In the genomic region with DNA sequence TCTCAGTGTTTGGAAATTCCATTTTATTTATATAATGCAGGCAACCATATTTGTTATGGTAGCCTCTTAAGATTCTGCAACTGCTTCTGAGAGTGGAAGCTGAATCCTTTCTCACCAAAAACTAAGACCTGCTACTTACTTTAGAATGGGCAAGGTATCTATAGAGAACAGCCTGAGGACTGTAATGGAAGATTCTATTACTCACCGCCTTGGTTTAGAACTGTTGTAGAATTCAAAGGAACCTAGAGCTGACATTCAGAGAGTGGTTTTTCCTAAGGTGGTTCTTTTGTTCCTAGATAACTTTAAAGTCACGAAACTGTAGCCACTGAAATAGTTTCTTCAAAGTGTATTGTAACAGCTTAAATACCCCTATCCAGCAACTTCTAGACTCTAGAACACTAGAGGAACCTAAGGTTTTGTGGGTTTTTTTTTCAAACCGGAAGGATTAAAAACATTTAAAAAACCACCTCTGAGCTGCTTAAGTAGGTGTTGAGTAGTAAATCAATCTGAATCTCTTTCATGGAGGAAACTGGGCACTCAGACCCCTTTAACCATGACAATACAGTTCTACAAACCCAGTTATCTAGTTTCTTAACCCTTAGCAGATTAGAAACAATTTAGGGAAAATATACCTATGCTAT, we compare ENCODE assay signal across 18 cellular contexts. TPM values are rescaled to one million over a fixed set of nuclear protein-coding genes. Genes with fewer than 3 reads are reported as not detected.
DNase-seq lines count a peak whose midpoint lies in the region; ATAC-seq and TF ChIP-seq lines count a peak whose summit lies in the region.
"Had no signal": no experiment of that assay in that cellular context is flagged by ENCODE, and none has a peak within 500 bp of the region (broad histone marks: within the 10 kb centered on the region; RNA-seq: fewer than 3 reads in every experiment).

No MANE protein-coding gene starts in this region.

- 67 to 89% methylated on average over 3 of the region's 3 CpGs for whole genome bisulfite sequencing in upper lobe of left lung, 2 donors

- no peaks in the 10 kb centered on the region for H3K9me3 ChIP-seq in CD4-positive, CD25-positive, alpha-beta regulatory T cell (ENCODE audit: control insufficient read depth in 2 of 2, low read length in 2 of 2)
- no peaks in the 10 kb centered on the region for H3K9me3 ChIP-seq in CD8-positive, alpha-beta memory T cell (ENCODE audit: low read length)
- no peaks in the 10 kb centered on the region for H3K9me3 ChIP-seq in upper lobe of left lung
- H3K9me3 ChIP-seq: suprapubic skin had no signal

- TF ChIP-seq POLR2A in upper lobe of left lung (IDR thresholded peaks at IDR 0.05) = no peak

- CTCF ChIA-PET in CD8-positive, alpha-beta memory T cell (lab: Charles Lee) = interaction anchor here (1.3 to 2.3 kb wide), 2 partner anchors 13 to 21 kb away, joined by 6 read pairs; no protein-coding TSS in a partner anchor
- CTCF ChIA-PET in activated CD4-positive, alpha-beta memory T cell treated with anti-CD3 and anti-CD28 coated beads, Interleukin-2, amount 10 ng/mL, durations not matched to agents 7 days and 5 days (lab: Charles Lee) = interaction anchor here (0.9 to 14.1 kb wide), 3 partner anchors 14 to 21 kb away, joined by 3 to 125 read pairs (median 6); no protein-coding TSS in a partner anchor

- no peak for ATAC-seq in CD4-positive, CD25-positive, alpha-beta regulatory T cell (ENCODE audit: low read depth in 2 of 2)
- ATAC-seq in effector memory CD8-positive, alpha-beta T cell (replicated peaks) = no peak
- ATAC-seq in upper lobe of left lung (ENCODE audit: low FRiP score in 2 of 2) = no peak
- ATAC-seq: HCT116 had no signal

- H3K4me3 Mint-ChIP-seq in CD4-positive, CD25-positive, alpha-beta regulatory T cell = peak overlapping the region; percentile 68 to 80 (median 72)
- peak overlapping the region in 5 of 7 donors; percentile 17 to 66 (median 54) for H3K4me3 Mint-ChIP-seq in CD8-positive, alpha-beta memory T cell
- H3K4me3 Mint-ChIP-seq in activated CD4-positive, alpha-beta memory T cell treated with anti-CD3 and anti-CD28 coated beads, Interleukin-2, amount 10 ng/mL, durations not matched to agents 7 days and 5 days = no peak overlapping the region
- H3K4me3 Mint-ChIP-seq in effector memory CD8-positive, alpha-beta T cell = peak overlapping the region in 1 of 2 donors; percentile 38
- no peak overlapping the region for H3K4me3 Mint-ChIP-seq in endothelial cell (ENCODE audit: unreplicated experiment)

- TF ChIP-seq CTCF in endothelial cell (IDR thresholded peaks at IDR 0.05; ENCODE audit: unreplicated experiment) = no peak
- TF ChIP-seq CTCF in upper lobe of left lung (IDR thresholded peaks at IDR 0.05) = no peak

- H3K27me3 Mint-ChIP-seq in CD4-positive, CD25-positive, alpha-beta regulatory T cell = no peaks in the 10 kb centered on the region
- no peaks in the 10 kb centered on the region for H3K27me3 Mint-ChIP-seq in CD8-positive, alpha-beta memory T cell
- H3K27me3 Mint-ChIP-seq in activated CD4-positive, alpha-beta memory T cell treated with anti-CD3 and anti-CD28 coated beads, Interleukin-2, amount 10 ng/mL, durations not matched to agents 7 days and 5 days = no peaks in the 10 kb centered on the region
- no peaks in the 10 kb centered on the region for H3K27me3 Mint-ChIP-seq in effector memory CD8-positive, alpha-beta T cell
- H3K27me3 Mint-ChIP-seq in endothelial cell (ENCODE audit: unreplicated experiment) = peaks cover 5% of the 10 kb centered on the region
- H3K27me3 Mint-ChIP-seq: naive B cell had no signal

- H3K27me3 ChIP-seq in CD4-positive, CD25-positive, alpha-beta regulatory T cell (ENCODE audit: control insufficient read depth, insufficient read depth, low read length) = no peaks in the 10 kb centered on the region
- no peaks in the 10 kb centered on the region for H3K27me3 ChIP-seq in CD8-positive, alpha-beta memory T cell (ENCODE audit: insufficient read depth, low read length, poor library complexity, severe bottlenecking)
- H3K27me3 ChIP-seq in upper lobe of left lung = no peaks in the 10 kb centered on the region
- H3K27me3 ChIP-seq: suprapubic skin had no signal

- H3K36me3 ChIP-seq in CD4-positive, CD25-positive, alpha-beta regulatory T cell (ENCODE audit: control insufficient read depth, insufficient read depth, low read length) = peaks cover 29% of the 10 kb centered on the region
- peaks cover 18% of the 10 kb centered on the region for H3K36me3 ChIP-seq in CD8-positive, alpha-beta memory T cell (ENCODE audit: insufficient read depth, low read length)
- H3K36me3 ChIP-seq in upper lobe of left lung = peaks cover 0 to 16% (median 2%) of the 10 kb centered on the region in 4 donors

- peak overlapping the region; percentile 32 to 71 (median 69) for H3K27ac Mint-ChIP-seq in CD4-positive, CD25-positive, alpha-beta regulatory T cell
- H3K27ac Mint-ChIP-seq in CD8-positive, alpha-beta memory T cell = peak overlapping the region; percentile 16 to 84 (median 70)
- H3K27ac Mint-ChIP-seq in activated CD4-positive, alpha-beta memory T cell treated with anti-CD3 and anti-CD28 coated beads, Interleukin-2, amount 10 ng/mL, durations not matched to agents 7 days and 5 days = peak overlapping the region; percentile 85
- peak overlapping the region; percentile 73 to 86 for H3K27ac Mint-ChIP-seq in effector memory CD8-positive, alpha-beta T cell
- no peak overlapping the region for H3K27ac Mint-ChIP-seq in endothelial cell (ENCODE audit: unreplicated experiment)
- H3K27ac Mint-ChIP-seq: naive B cell had no signal

- peaks cover 28 to 82% (median 68%) of the 10 kb centered on the region in 4 donors for H3K4me1 Mint-ChIP-seq in CD4-positive, CD25-positive, alpha-beta regulatory T cell
- peaks cover 66 to 78% (median 77%) of the 10 kb centered on the region in 3 donors for H3K4me1 Mint-ChIP-seq in CD8-positive, alpha-beta memory T cell
- H3K4me1 Mint-ChIP-seq in activated CD4-positive, alpha-beta memory T cell treated with anti-CD3 and anti-CD28 coated beads, Interleukin-2, amount 10 ng/mL, durations not matched to agents 7 days and 5 days = peaks cover 59% of the 10 kb centered on the region
- H3K4me1 Mint-ChIP-seq in effector memory CD8-positive, alpha-beta T cell (ENCODE audit: low read depth in 2 of 2) = peaks cover 42 to 45% of the 10 kb centered on the region in 2 donors
- H3K4me1 Mint-ChIP-seq in endothelial cell (ENCODE audit: unreplicated experiment) = peaks cover 22% of the 10 kb centered on the region

- peaks cover 53% of the 10 kb centered on the region for H3K4me1 ChIP-seq in CD4-positive, CD25-positive, alpha-beta regulatory T cell (ENCODE audit: control insufficient read depth, insufficient read depth, low read length, poor library complexity, severe bottlenecking)
- H3K4me1 ChIP-seq in CD8-positive, alpha-beta memory T cell (ENCODE audit: insufficient read depth, low read length) = peaks cover 50% of the 10 kb centered on the region
- H3K4me1 ChIP-seq in upper lobe of left lung = peaks cover 10 to 27% (median 12%) of the 10 kb centered on the region in 4 donors

- no peaks in the 10 kb centered on the region for H3K9me3 Mint-ChIP-seq in CD4-positive, CD25-positive, alpha-beta regulatory T cell
- no peaks in the 10 kb centered on the region for H3K9me3 Mint-ChIP-seq in CD8-positive, alpha-beta memory T cell
- no peaks in the 10 kb centered on the region for H3K9me3 Mint-ChIP-seq in activated CD4-positive, alpha-beta memory T cell treated with anti-CD3 and anti-CD28 coated beads, Interleukin-2, amount 10 ng/mL, durations not matched to agents 7 days and 5 days
- H3K9me3 Mint-ChIP-seq in effector memory CD8-positive, alpha-beta T cell = no peaks in the 10 kb centered on the region
- H3K9me3 Mint-ChIP-seq in endothelial cell (ENCODE audit: unreplicated experiment) = no peaks in the 10 kb centered on the region

- peak overlapping the region; percentile 56 for H3K27ac ChIP-seq in CD4-positive, CD25-positive, alpha-beta regulatory T cell (ENCODE audit: insufficient read depth, low read length, poor library complexity, severe bottlenecking)
- H3K27ac ChIP-seq in CD8-positive, alpha-beta memory T cell (ENCODE audit: low read depth, low read length) = no peak overlapping the region
- H3K27ac ChIP-seq in upper lobe of left lung = no peak overlapping the region
- H3K27ac ChIP-seq in caudate nucleus (ENCODE audit: low read depth, low read length) = no peak overlapping the region
- H3K27ac ChIP-seq: suprapubic skin, VCaP had no signal

- DNase-seq in CD4-positive, CD25-positive, alpha-beta regulatory T cell = peak in 2 of 3 donors; percentile 49 to 70
- DNase-seq in CD8-positive, alpha-beta memory T cell = peak in 2 of 5 donors; percentile 27 to 61
- DNase-seq in activated CD4-positive, alpha-beta memory T cell treated with anti-CD3 and anti-CD28 coated beads, Interleukin-2, amount 10 ng/mL, durations not matched to agents 7 days and 5 days = no peak
- DNase-seq in effector memory CD8-positive, alpha-beta T cell = no peak
- DNase-seq in endothelial cell (ENCODE audit: low spot score) (no peak), upper lobe of left lung (no peak), GDM1 (lab: John Stamatoyannopoulos, UW) (no peak), caudate nucleus (lab: John Stamatoyannopoulos, UW) (no peak)
- DNase-seq: islet precursor cell; naive B cell; NCI-H1048; NCI-H2081; NCI-H510A treated with DMSO at 0.1 percent for 48 hours; Right ventricle myocardium superior; stimulated activated CD4-positive, alpha-beta T cell treated with anti-CD3 and anti-CD28 coated beads, Interleukin-4, amount 100 ng/mL, for 1 hour had no signal

- POLR2A ChIA-PET in CD8-positive, alpha-beta memory T cell (lab: Charles Lee) = no interaction called here
- POLR2A ChIA-PET in activated CD4-positive, alpha-beta memory T cell treated with anti-CD3 and anti-CD28 coated beads, Interleukin-2, amount 10 ng/mL, durations not matched to agents 7 days and 5 days (lab: Charles Lee) = interaction anchor here (0.8 to 3.1 kb wide), 4 partner anchors 13 to 798 kb away, joined by 3 to 17 read pairs (median 4); a partner anchor contains a TSS

- H3K4me3 ChIP-seq in CD4-positive, CD25-positive, alpha-beta regulatory T cell (ENCODE audit: low read depth, low read length) = peak overlapping the region; percentile 61
- H3K4me3 ChIP-seq in CD8-positive, alpha-beta memory T cell (ENCODE audit: low read length) = peak overlapping the region; percentile 10
- H3K4me3 ChIP-seq in upper lobe of left lung = no peak overlapping the region
- H3K4me3 ChIP-seq: suprapubic skin had no signal

- no peak for TF ChIP-seq EP300 in upper lobe of left lung (IDR thresholded peaks at IDR 0.05)

- H3K36me3 Mint-ChIP-seq in CD4-positive, CD25-positive, alpha-beta regulatory T cell = peaks cover 39% of the 10 kb centered on the region
- H3K36me3 Mint-ChIP-seq in CD8-positive, alpha-beta memory T cell = peaks cover 6 to 55% (median 12%) of the 10 kb centered on the region in 3 donors
- H3K36me3 Mint-ChIP-seq in activated CD4-positive, alpha-beta memory T cell treated with anti-CD3 and anti-CD28 coated beads, Interleukin-2, amount 10 ng/mL, durations not matched to agents 7 days and 5 days (ENCODE audit: low read depth) = peaks cover 71% of the 10 kb centered on the region
- peaks cover 56% of the 10 kb centered on the region for H3K36me3 Mint-ChIP-seq in effector memory CD8-positive, alpha-beta T cell (ENCODE audit: insufficient read depth)
- peaks cover 43% of the 10 kb centered on the region for H3K36me3 Mint-ChIP-seq in endothelial cell (ENCODE audit: low read depth, unreplicated experiment)

RNA-seq across cellular contexts. Expression of a gene that starts 4.2 kb away (rescaled TPM):
- total RNA-seq in CD4-positive, CD25-positive, alpha-beta regulatory T cell = 59.4 TPM
- 10 to 100 TPM; 36.3 to 45.0 (median 43.6) TPM for polyA plus RNA-seq in CD4-positive, CD25-positive, alpha-beta regulatory T cell
- 10 to 100 TPM; 82.2 to 84.2 TPM for total RNA-seq in CD8-positive, alpha-beta memory T cell
- polyA plus RNA-seq in CD8-positive, alpha-beta memory T cell = 38.7 TPM
- total RNA-seq in activated CD4-positive, alpha-beta memory T cell treated with anti-CD3 and anti-CD28 coated beads, Interleukin-2, amount 10 ng/mL, durations not matched to agents 7 days and 5 days = 10 to 100 TPM; 78.0 to 82.1 TPM
- total RNA-seq in endothelial cell (ENCODE audit: unreplicated experiment) = 34.9 TPM
- total RNA-seq in upper lobe of left lung = 10 to 100 TPM in 4 of 6 donors, 1 to 10 TPM in 2; 6.4 to 33.5 (median 13.5) TPM

RNA-seq across cellular contexts. Expression of a gene that starts 5.4 kb away (rescaled TPM):
- 0.84 TPM for total RNA-seq in CD4-positive, CD25-positive, alpha-beta regulatory T cell
- polyA plus RNA-seq in CD4-positive, CD25-positive, alpha-beta regulatory T cell = 1 to 10 TPM; 1.3 to 2.9 (median 1.8) TPM
- 10 to 100 TPM in 1 of 2 experiments, 1 to 10 TPM in 1; 9.8 to 12.1 TPM for total RNA-seq in CD8-positive, alpha-beta memory T cell
- 2.0 TPM for polyA plus RNA-seq in CD8-positive, alpha-beta memory T cell
- total RNA-seq in activated CD4-positive, alpha-beta memory T cell treated with anti-CD3 and anti-CD28 coated beads, Interleukin-2, amount 10 ng/mL, durations not matched to agents 7 days and 5 days = 1 to 10 TPM; 9.6 to 9.9 TPM
- total RNA-seq in endothelial cell (ENCODE audit: unreplicated experiment) = 15.2 TPM
- 1 to 10 TPM; 1.9 to 9.4 (median 4.6) TPM for total RNA-seq in upper lobe of left lung

Comparison
In these comparisons a context has a peak if more than half of its experiments do, and no peak if none do; other contexts are left out.
1. DNase-seq: peak in CD4-positive, CD25-positive, alpha-beta regulatory T cell (2 of 3); none in activated CD4-positive, alpha-beta memory T cell treated with anti-CD3 and anti-CD28 coated beads, Interleukin-2, amount 10 ng/mL, durations not matched to agents 7 days and 5 days (single experiment), effector memory CD8-positive, alpha-beta T cell (0 of 3), endothelial cell (single experiment), upper lobe of left lung (0 of 2), GDM1 (single experiment) and caudate nucleus (0 of 61).
2. H3K4me3 ChIP-seq: peak in CD4-positive, CD25-positive, alpha-beta regulatory T cell (single experiment) and CD8-positive, alpha-beta memory T cell (single experiment); none in upper lobe of left lung (0 of 4).
3. H3K4me3 Mint-ChIP-seq: peak in CD4-positive, CD25-positive, alpha-beta regulatory T cell (4 of 4) and CD8-positive, alpha-beta memory T cell (5 of 7); none in activated CD4-positive, alpha-beta memory T cell treated with anti-CD3 and anti-CD28 coated beads, Interleukin-2, amount 10 ng/mL, durations not matched to agents 7 days and 5 days (single experiment) and endothelial cell (single experiment).